ENCODE assay signal across 8 cellular contexts in genomic region chr4:121800961-121801714, GRCh38. TPM values are rescaled to one million over a fixed set of nuclear protein-coding genes. Genes with fewer than 3 reads are reported as not detected.
DNase-seq lines count a peak whose midpoint lies in the region; ATAC-seq, FAIRE-seq and TF ChIP-seq lines count a peak whose summit lies in the region.

TSS of gene EXOSC9 (plus strand) at chr4:121801323. CDS start at chr4:121801425, 102 bp downstream.

- H3K4me1 ChIP-seq in pancreas (peaks cover 6 to 8% (median 7%) of the 10 kb centered on the region in 3 donors), tibial artery (peaks cover 0 to 16% (median 5%) of the 10 kb centered on the region in 4 donors)

- DNase-seq in NCI-H1417 (lab: John Stamatoyannopoulos, UW) = peak; percentile 89 to 97 (median 96)
- DNase-seq in SW 1271 (lab: John Stamatoyannopoulos, UW) = peak; percentile 38 to 72
- DNase-seq in activated naive CD8-positive, alpha-beta T cell treated with anti-CD3 and anti-CD28 coated beads, Interleukin-2, amount 50 U/mL, for 16 hours (ENCODE audit: low read depth, low spot score) = peak; percentile 82
- DNase-seq in Right ventricle myocardium inferior (ENCODE audit: missing footprints) = peak; percentile 96
- DNase-seq in pancreas = peak; percentile 92 to 98 (median 95)
- peak; percentile 86 to 96 for DNase-seq in tibial artery

- FAIRE-seq in pancreas (lab: Jason Lieb, UNC) = peak; percentile 45

- peak within 1 kb of the TSS; percentile 68 to 84 (median 79) for H3K27ac ChIP-seq in pancreas
- H3K27ac ChIP-seq in tibial artery = peak within 1 kb of the TSS; percentile 81 to 85

- ATAC-seq in HG02678 (IDR thresholded peaks at IDR 0.05; ENCODE audit: unreplicated experiment) (peak; percentile 85), Right ventricle myocardium inferior (peak; percentile 95), pancreas (peak; percentile 98 to 100 (median 99))

- TF ChIP-seq CTCF in pancreas (IDR thresholded peaks at IDR 0.05) (no peak), tibial artery (IDR thresholded peaks at IDR 0.05) (no peak)

- peaks cover 0 to 3% (median 0%) of the 10 kb centered on the region in 4 donors for H3K27me3 ChIP-seq in pancreas
- H3K27me3 ChIP-seq in tibial artery = no peaks in the 10 kb centered on the region

- intact Hi-C loops in Right ventricle myocardium inferior (cut with DNase I) = loop anchor here (1.0 to 10.0 kb wide), 3 partner anchors 23 to 424 kb away; partner anchors contain the start of gene ANXA5
- intact Hi-C loops in pancreas (cut with DNase I) = no loop called here
- intact Hi-C loops in tibial artery (cut with DNase I; ENCODE audit: low total_unique reads) = no loop called here

- 0 to 1% methylated on average over 48 of the region's 48 CpGs for WGBS in pancreas, 2 donors

- TF ChIP-seq POLR2A in GM10847 (IDR thresholded peaks at IDR 0.05; ENCODE audit: extremely low read depth, insufficient read length) = peak; percentile 45

- H3K4me3 ChIP-seq in pancreas (peak within 1 kb of the TSS; percentile 76 to 93 (median 84)), tibial artery (peak within 1 kb of the TSS; percentile 83 to 92)

- no peaks in the 10 kb centered on the region for H3K9me3 ChIP-seq in pancreas
- H3K9me3 ChIP-seq in tibial artery = no peaks in the 10 kb centered on the region

- H3K36me3 ChIP-seq in pancreas (peaks cover 0 to 7% (median 0%) of the 10 kb centered on the region in 3 donors), tibial artery (peaks cover 16 to 33% (median 26%) of the 10 kb centered on the region in 3 donors)

RNA-seq across cellular contexts. Expression of gene EXOSC9, which starts in this region (rescaled TPM):
- total RNA-seq in Right ventricle myocardium inferior = 10.2 TPM
- 1 to 10 TPM; 6.3 to 8.5 (median 7.6) TPM for total RNA-seq in pancreas
- 10 to 100 TPM in 1 of 2 donors, 1 to 10 TPM in 1; 8.0 to 15.9 TPM for polyA plus RNA-seq in pancreas

Comparison
In these comparisons a context has a peak if more than half of its experiments do, and no peak if none do; other contexts are left out.
1. Peak in every context shown above with its lines: DNase-seq, ATAC-seq, H3K4me3 ChIP-seq and H3K27ac ChIP-seq.